8 cellular contexts compared by ENCODE assay signal in genomic region chr20:63942250-63943006, GRCh38. TPM values are rescaled to one million over a fixed set of nuclear protein-coding genes. Genes with fewer than 3 reads are reported as not detected.
DNase-seq lines count a peak whose midpoint lies in the region; ATAC-seq and TF ChIP-seq lines count a peak whose summit lies in the region.

No MANE protein-coding gene starts in this region.

- TF ChIP-seq CTCF in NB4 (IDR thresholded peaks at IDR 0.05; ENCODE audit: low read depth, low read length) (no peak), vagina (IDR thresholded peaks at IDR 0.05) (no peak)

- ATAC-seq in HG03442 (IDR thresholded peaks at IDR 0.05; ENCODE audit: unreplicated experiment) = no peak
- ATAC-seq in HG02759 (IDR thresholded peaks at IDR 0.05; ENCODE audit: unreplicated experiment) = no peak
- ATAC-seq in GM19324 (IDR thresholded peaks at IDR 0.05; ENCODE audit: low FRiP score, unreplicated experiment) = no peak

- peak overlapping the region; percentile 48 for H3K27ac Mint-ChIP-seq in activated naive CD8-positive, alpha-beta T cell treated with anti-CD3 and anti-CD28 coated beads for 36 hours

- no peaks in the 10 kb centered on the region for H3K27me3 ChIP-seq in layer of hippocampus (ENCODE audit: control insufficient read depth, insufficient read depth, low read length)
- no peaks in the 10 kb centered on the region for H3K27me3 ChIP-seq in vagina

- H3K4me1 ChIP-seq in vagina = peaks cover 33% of the 10 kb centered on the region

- DNase-seq in D341Med (ENCODE audit: low spot score) (peak; percentile 77), NB4 (ENCODE audit: low read depth) (peak; percentile 50), vagina (ENCODE audit: extremely low spot score in 2 of 2) (no peak)
- DNase-seq in activated naive CD8-positive, alpha-beta T cell treated with anti-CD3 and anti-CD28 coated beads for 36 hours = peak; percentile 60

- intact Hi-C loops in vagina (cut with DNase I) = no loop called here

- no peak for TF ChIP-seq POLR2A in NB4 (IDR thresholded peaks at IDR 0.05; ENCODE audit: extremely low read depth, insufficient read length)
- TF ChIP-seq POLR2A in vagina (IDR thresholded peaks at IDR 0.05) = no peak

- H3K4me3 Mint-ChIP-seq in activated naive CD8-positive, alpha-beta T cell treated with anti-CD3 and anti-CD28 coated beads for 36 hours = no peak overlapping the region

- H3K4me1 Mint-ChIP-seq in activated naive CD8-positive, alpha-beta T cell treated with anti-CD3 and anti-CD28 coated beads for 36 hours = peaks cover 17% of the 10 kb centered on the region

- no peak overlapping the region for H3K4me3 ChIP-seq in NB4 (ENCODE audit: low read depth, low read length)
- H3K4me3 ChIP-seq in vagina = no peak overlapping the region

- no peaks in the 10 kb centered on the region for H3K9me3 Mint-ChIP-seq in activated naive CD8-positive, alpha-beta T cell treated with anti-CD3 and anti-CD28 coated beads for 36 hours

- H3K27ac ChIP-seq in layer of hippocampus (ENCODE audit: low read depth, low read length) (peak overlapping the region; percentile 38), vagina (peak overlapping the region; percentile 61)

- H3K36me3 Mint-ChIP-seq in activated naive CD8-positive, alpha-beta T cell treated with anti-CD3 and anti-CD28 coated beads for 36 hours = peaks cover 15% of the 10 kb centered on the region

- no peaks in the 10 kb centered on the region for H3K27me3 Mint-ChIP-seq in activated naive CD8-positive, alpha-beta T cell treated with anti-CD3 and anti-CD28 coated beads for 36 hours

- no peaks in the 10 kb centered on the region for H3K9me3 ChIP-seq in vagina

- peaks cover 0 to 71% of the 10 kb centered on the region in 2 donors for H3K36me3 ChIP-seq in vagina

RNA-seq across cellular contexts. Expression of gene UCKL1, which starts 13.8 kb away (rescaled TPM):
- total RNA-seq in activated naive CD8-positive, alpha-beta T cell treated with anti-CD3 and anti-CD28 coated beads for 36 hours = 10 to 100 TPM; 27.6 to 28.9 TPM
- 50.1 TPM for total RNA-seq in vagina

RNA-seq across cellular contexts. Expression of gene ZNF512B, which starts 27.3 kb away (rescaled TPM):
- total RNA-seq in activated naive CD8-positive, alpha-beta T cell treated with anti-CD3 and anti-CD28 coated beads for 36 hours = 10 to 100 TPM; 11.6 to 11.8 TPM
- 10.3 TPM for total RNA-seq in vagina

RNA-seq across cellular contexts. Expression of gene SAMD10, which starts 37.0 kb away (rescaled TPM):
- 10 to 100 TPM; 16.7 to 19.3 TPM for total RNA-seq in activated naive CD8-positive, alpha-beta T cell treated with anti-CD3 and anti-CD28 coated beads for 36 hours
- total RNA-seq in vagina = 11.8 TPM

RNA-seq across cellular contexts. Expression of gene PRPF6, which starts 38.5 kb away (rescaled TPM):
- total RNA-seq in activated naive CD8-positive, alpha-beta T cell treated with anti-CD3 and anti-CD28 coated beads for 36 hours = 10 to 100 TPM; 64.5 to 64.6 TPM
- total RNA-seq in vagina = 50.6 TPM

RNA-seq across cellular contexts. Expression of gene DNAJC5, which starts 47.5 kb away (rescaled TPM):
- 10 to 100 TPM; 32.1 to 32.9 TPM for total RNA-seq in activated naive CD8-positive, alpha-beta T cell treated with anti-CD3 and anti-CD28 coated beads for 36 hours
- 25.8 TPM for total RNA-seq in vagina

Comparison
In these comparisons a context has a peak if more than half of its experiments do, and no peak if none do; other contexts are left out.
1. DNase-seq: peak in D341Med (single experiment), NB4 (single experiment) and activated naive CD8-positive, alpha-beta T cell treated with anti-CD3 and anti-CD28 coated beads for 36 hours (single experiment); none in vagina (0 of 2).